23 cellular contexts compared by ENCODE assay signal in genomic region chr18:47800756-47801155, GRCh38.
DNase-seq lines count a peak whose midpoint lies in the region; ATAC-seq and TF ChIP-seq lines count a peak whose summit lies in the region.
"Had no signal": no experiment of that assay in that cellular context is flagged by ENCODE, and none has a peak within 500 bp of the region (broad histone marks: within the 10 kb centered on the region; RNA-seq: fewer than 3 reads in every experiment).

No MANE protein-coding gene starts in this region.

- H2BK5ac ChIP-seq in neuronal stem cell (ENCODE audit: low read length) (no peak overlapping the region), trophoblast cell (ENCODE audit: low read depth, low read length, poor library complexity) (no peak overlapping the region)

- 36% methylated on average over 1 of the region's 6 CpGs for WGBS in SK-N-SH (ENCODE audit: low lambda C conversion rate)
- WGBS in neuronal stem cell (ENCODE audit: extremely low coverage in 2 of 2, insufficient read length in 2 of 2, insufficient replicate concordance in 1 of 2), 2 donors: no CpG with 5 or more reads among the region's 6 CpGs
- no CpG with 5 or more reads among the region's 6 CpGs for WGBS in trophoblast cell (ENCODE audit: extremely low coverage, insufficient coverage, insufficient read length)
- whole genome bisulfite sequencing in GM23248 (ENCODE audit: low coverage in 1 of 2, low lambda C conversion rate in 2 of 2, missing lambda C conversion rate in 2 of 2), 2 experiments: 31 to 37% methylated on average over 4 to 6 of the region's 6 CpGs

- H4K91ac ChIP-seq in neuronal stem cell (ENCODE audit: low read depth, low read length, poor library complexity) (no peak overlapping the region), trophoblast cell (ENCODE audit: low read depth, low read length) (peak overlapping the region; percentile 28)

- H4K8ac ChIP-seq in neuronal stem cell (ENCODE audit: low read depth, low read length) (no peak overlapping the region), trophoblast cell (ENCODE audit: low read depth, low read length) (no peak overlapping the region)

- H3K36me3 ChIP-seq in SK-N-SH (replicated peaks in 1 of 2; ENCODE audit: control insufficient read depth in 1 of 2, insufficient read depth in 2 of 2, low read length in 1 of 2) (no peaks in the 10 kb centered on the region), neuronal stem cell (replicated peaks in 1 of 2; ENCODE audit: control insufficient read depth in 2 of 2, insufficient read depth in 2 of 2, low read length in 2 of 2) (no peaks in the 10 kb centered on the region), trophoblast cell (ENCODE audit: control insufficient read depth in 1 of 2, insufficient read depth in 2 of 2, low read length in 2 of 2) (no peaks in the 10 kb centered on the region), GM23248 (ENCODE audit: low read depth) (no peaks in the 10 kb centered on the region)
- H3K36me3 ChIP-seq: BLaER1 had no signal

- peak overlapping the region; percentile 67 for H3K18ac ChIP-seq in neuronal stem cell (ENCODE audit: low read length)
- no peak overlapping the region for H3K18ac ChIP-seq in trophoblast cell (ENCODE audit: low read length)

- H3K27me3 ChIP-seq in SK-N-SH (ENCODE audit: insufficient read depth) (no peaks in the 10 kb centered on the region), neuronal stem cell (ENCODE audit: control insufficient read depth in 3 of 3, insufficient read depth in 3 of 3, low read depth in 1 of 3, low read length in 3 of 3) (no peaks in the 10 kb centered on the region), trophoblast cell (ENCODE audit: insufficient read depth, low read length) (no peaks in the 10 kb centered on the region), GM23248 (replicated peaks; ENCODE audit: insufficient read depth) (no peaks in the 10 kb centered on the region)
- H3K27me3 ChIP-seq: BLaER1 had no signal

- H3K9me2 ChIP-seq in SK-N-SH (no peaks in the 10 kb centered on the region), GM23248 (ENCODE audit: insufficient read depth) (no peaks in the 10 kb centered on the region)

- ATAC-seq in SK-N-SH treated with all-trans-retinoic acid at 6 μM for 48 hours (peak; percentile 9; the same call in 1 of the 3 replicates), GM21576 (IDR thresholded peaks at IDR 0.05; ENCODE audit: unreplicated experiment) (no peak)
- ATAC-seq: A549 had no signal

- no peak overlapping the region for H3K4ac ChIP-seq in neuronal stem cell (ENCODE audit: low read length)
- H3K4ac ChIP-seq in trophoblast cell (ENCODE audit: low read depth, low read length): no peak overlapping the region

- H3K9ac ChIP-seq in SK-N-SH: no peak overlapping the region
- H3K9ac ChIP-seq in neuronal stem cell (ENCODE audit: low read depth, low read length, poor library complexity): no peak overlapping the region
- H3K9ac ChIP-seq in trophoblast cell (ENCODE audit: low read length): no peak overlapping the region
- no peak overlapping the region for H3K9ac ChIP-seq in GM23248
- H3K9ac ChIP-seq: BLaER1 had no signal

- POLR2A ChIA-PET in SK-N-SH (lab: Yijun Ruan, JAX): no interaction called here

- TF ChIP-seq CTCF in SK-N-SH (IDR thresholded peaks at IDR 0.05): no peak

- H2AK5ac ChIP-seq in neuronal stem cell (ENCODE audit: low read depth, low read length) (no peak overlapping the region), trophoblast cell (ENCODE audit: low read length) (no peak overlapping the region)

- H3K79me2 ChIP-seq in SK-N-SH (ENCODE audit: insufficient read depth): no peaks in the 10 kb centered on the region
- no peaks in the 10 kb centered on the region for H3K79me2 ChIP-seq in trophoblast cell (ENCODE audit: control insufficient read depth, insufficient read depth, low read length, poor library complexity)
- H3K79me2 ChIP-seq in GM23248 (ENCODE audit: insufficient read depth): no peaks in the 10 kb centered on the region

- H3K4me1 ChIP-seq in SK-N-SH (ENCODE audit: control insufficient read depth in 1 of 2, insufficient read depth in 2 of 2, low read depth in 1 of 2, low read length in 1 of 2) (peaks cover 0 to 34% of the 10 kb centered on the region in 2 experiments; a peak in 1 of 4 replicates), neuronal stem cell (ENCODE audit: control insufficient read depth in 2 of 2, insufficient read depth in 1 of 2, low read depth in 1 of 2, low read length in 2 of 2) (no peaks in the 10 kb centered on the region), trophoblast cell (ENCODE audit: control insufficient read depth in 1 of 2, insufficient read depth in 2 of 2, low read length in 2 of 2) (peaks cover 0 to 8% of the 10 kb centered on the region in 2 experiments), GM23248 (ENCODE audit: insufficient read depth) (no peaks in the 10 kb centered on the region)
- H3K4me1 ChIP-seq: A549 had no signal

- CTCF ChIA-PET in SK-N-SH (lab: Yijun Ruan, JAX): interaction anchor here (0.6 to 1.5 kb wide), 2 partner anchors 24 to 50 kb away, joined by 3 read pairs; no protein-coding TSS in a partner anchor

- TF ChIP-seq RAD21 in SK-N-SH (IDR thresholded peaks at IDR 0.05; ENCODE audit: low read length): no peak

- no peaks in the 10 kb centered on the region for H3F3A ChIP-seq in SK-N-SH (replicated peaks; ENCODE audit: insufficient read depth)
- H3F3A ChIP-seq in GM23248 (ENCODE audit: insufficient read depth): no peaks in the 10 kb centered on the region

- H3K23ac ChIP-seq in neuronal stem cell (ENCODE audit: low read depth, low read length, poor library complexity) (no peak overlapping the region), trophoblast cell (ENCODE audit: low read length) (no peak overlapping the region)

- H3K9me3 ChIP-seq in SK-N-SH: no peaks in the 10 kb centered on the region
- no peaks in the 10 kb centered on the region for H3K9me3 ChIP-seq in neuronal stem cell (replicated peaks in 1 of 2; ENCODE audit: control insufficient read depth in 2 of 2, insufficient read depth in 1 of 2, low read depth in 1 of 2, low read length in 2 of 2)
- peaks cover 3% of the 10 kb centered on the region for H3K9me3 ChIP-seq in trophoblast cell (ENCODE audit: insufficient read depth, low read depth, low read length)
- no peaks in the 10 kb centered on the region for H3K9me3 ChIP-seq in GM23248 (ENCODE audit: low read depth)
- H3K9me3 ChIP-seq: A549 had no signal

- TF ChIP-seq EP300 in SK-N-SH (IDR thresholded peaks at IDR 0.05; ENCODE audit: borderline replicate concordance in 1 of 2, low read depth in 1 of 2, low read length in 1 of 2): no peak

- H2AFZ ChIP-seq in SK-N-SH (ENCODE audit: low read depth) (no peak overlapping the region), neuronal stem cell (ENCODE audit: low read length) (no peak overlapping the region), trophoblast cell (ENCODE audit: insufficient read depth, low read length, poor library complexity) (no peak overlapping the region), GM23248 (no peak overlapping the region)

- H3K4me3 ChIP-seq in SK-N-SH (ENCODE audit: low read depth in 2 of 2, low read length in 1 of 2) (no peak overlapping the region), neuronal stem cell (ENCODE audit: low read length in 2 of 2) (no peak overlapping the region), trophoblast cell (ENCODE audit: low read depth, low read length) (no peak overlapping the region), GM23248 (no peak overlapping the region)
- H3K4me3 ChIP-seq: A549, BLaER1 had no signal

- in situ Hi-C loops in GM23248 (cut with MboI): no loop called here

- H3K79me1 ChIP-seq in neuronal stem cell (ENCODE audit: low read depth, low read length) (no peaks in the 10 kb centered on the region), trophoblast cell (ENCODE audit: low read length) (no peaks in the 10 kb centered on the region)

- H3K27ac ChIP-seq in SK-N-SH (ENCODE audit: low read depth in 2 of 2, low read length in 1 of 2) (no peak overlapping the region), neuronal stem cell (replicated peaks; ENCODE audit: low read length) (no peak overlapping the region), trophoblast cell (ENCODE audit: low read depth, low read length) (no peak overlapping the region), GM23248 (no peak overlapping the region)
- H3K27ac ChIP-seq: 22Rv1, A549, BLaER1 had no signal

- H3K14ac ChIP-seq in neuronal stem cell (ENCODE audit: low read length) (no peak overlapping the region), trophoblast cell (ENCODE audit: low read length) (no peak overlapping the region)

- H2BK120ac ChIP-seq in neuronal stem cell (ENCODE audit: low read depth, low read length): no peak overlapping the region
- no peak overlapping the region for H2BK120ac ChIP-seq in trophoblast cell (ENCODE audit: insufficient read depth, low read length, poor library complexity)

- no peak overlapping the region for H2BK15ac ChIP-seq in neuronal stem cell (ENCODE audit: low read length)

- DNase-seq in SK-N-SH (no peak), cerebellum (ENCODE audit: low spot score) (peak; percentile 69), neuronal stem cell (ENCODE audit: low spot score) (no peak), trophoblast cell (no peak), germinal center (ENCODE audit: low spot score) (no peak), GM23248 (no peak)
- DNase-seq: AML-193; CD4-positive, alpha-beta memory T cell; CD4-positive, CD25-positive, alpha-beta regulatory T cell; CD8-positive, alpha-beta memory T cell; COR-L47; DMS 273 treated with DMSO at 0.1 percent for 48 hours; DMS153; DMS53; DMS79; DND-41; EL; GF-D8 had no signal

- no peak overlapping the region for H3K4me2 ChIP-seq in SK-N-SH
- no peak overlapping the region for H3K4me2 ChIP-seq in neuronal stem cell (ENCODE audit: insufficient read depth, low read length, poor library complexity, severe bottlenecking)
- no peak overlapping the region for H3K4me2 ChIP-seq in trophoblast cell (ENCODE audit: low read length)
- no peak overlapping the region for H3K4me2 ChIP-seq in GM23248 (ENCODE audit: unreplicated experiment)
- H3K4me2 ChIP-seq: A549, BLaER1 had no signal

- no peaks in the 10 kb centered on the region for H4K20me1 ChIP-seq in SK-N-SH (ENCODE audit: insufficient read depth)
- H4K20me1 ChIP-seq in GM23248 (ENCODE audit: insufficient read depth): no peaks in the 10 kb centered on the region
- H4K20me1 ChIP-seq: BLaER1 had no signal

- H2BK12ac ChIP-seq in neuronal stem cell (ENCODE audit: low read length) (no peak overlapping the region), trophoblast cell (ENCODE audit: low read length) (no peak overlapping the region)

- no peak overlapping the region for H4K12ac ChIP-seq in trophoblast cell (ENCODE audit: low read depth, low read length)

TF ChIP-seq in SK-N-SH treated with all-trans-retinoic acid at 6 μM for 48 hours, 23 proteins besides CTCF, POLR2A, EP300 and RAD21:
- no peak for TF ChIP-seq TCF4 (CRISPR knock-in tag; IDR thresholded peaks at IDR 0.05; ENCODE audit: borderline replicate concordance)

TF ChIP-seq in SK-N-SH, 30 proteins besides CTCF, POLR2A, EP300 and RAD21 (continues in another document):
- no peak for TF ChIP-seq USF1 (IDR thresholded peaks at IDR 0.05; ENCODE audit: borderline replicate concordance, low read depth)
